In genomic region chr13:91346848-91347211, GRCh38 we compare ENCODE assay signal across 8 cellular contexts. TPM values are rescaled to one million over a fixed set of nuclear protein-coding genes. Genes with fewer than 3 reads are reported as not detected.
DNase-seq lines count a peak whose midpoint lies in the region; ATAC-seq, FAIRE-seq and TF ChIP-seq lines count a peak whose summit lies in the region.

No MANE protein-coding gene starts in this region.

- no peaks in the 10 kb centered on the region for H3K27me3 Mint-ChIP-seq in activated naive CD8-positive, alpha-beta T cell

- peaks cover 29% of the 10 kb centered on the region for H3K36me3 ChIP-seq in OCI-LY1 (ENCODE audit: insufficient read depth, low read length)
- H3K36me3 ChIP-seq in spleen: peaks cover 0 to 19% (median 14%) of the 10 kb centered on the region in 6 donors

- no peak for FAIRE-seq in A549 (lab: Jason Lieb, UNC)

- no peak for TF ChIP-seq POLR2A in A549 (IDR thresholded peaks at IDR 0.05; ENCODE audit: low read length)
- TF ChIP-seq POLR2A in spleen (IDR thresholded peaks at IDR 0.05): no peak

- H3K27ac Mint-ChIP-seq in activated naive CD8-positive, alpha-beta T cell: peak overlapping the region; percentile 99

- H3K4me1 Mint-ChIP-seq in activated naive CD8-positive, alpha-beta T cell (ENCODE audit: low read depth): peaks cover 51% of the 10 kb centered on the region

- H3K79me2 ChIP-seq in OCI-LY1 (ENCODE audit: insufficient read depth, low read length): peaks cover 29% of the 10 kb centered on the region

- H2AFZ ChIP-seq in OCI-LY1 (ENCODE audit: low read length): peak overlapping the region; percentile 90

- H3K9me3 Mint-ChIP-seq in activated naive CD8-positive, alpha-beta T cell (ENCODE audit: low read depth): no peaks in the 10 kb centered on the region

- H4K20me1 ChIP-seq in OCI-LY1 (ENCODE audit: insufficient read depth, low read length): peaks cover 12% of the 10 kb centered on the region

- intact Hi-C loops in spleen (cut with DNase I; ENCODE audit: low total_unique reads): no loop called here

- no peak for TF ChIP-seq EP300 in A549 (IDR thresholded peaks at IDR 0.05)

- TF ChIP-seq CTCF in A549 (IDR thresholded peaks at IDR 0.05) (no peak), OCI-LY1 (IDR thresholded peaks at IDR 0.05; ENCODE audit: low read length) (no peak), spleen (IDR thresholded peaks at IDR 0.05 in 8 of 11, conservative IDR thresholded peaks at IDR 0.05 in 3 of 11) (no peak)

- POLR2A ChIA-PET in A549 (lab: Yijun Ruan, JAX): no interaction called here

- no peaks in the 10 kb centered on the region for H3K9me2 ChIP-seq in OCI-LY1 (ENCODE audit: low read depth, low read length)

- H3F3A ChIP-seq in OCI-LY1 (ENCODE audit: insufficient read depth, low read length): peaks cover 6% of the 10 kb centered on the region; the same call in 1 of the 2 replicates

- H3K4me1 ChIP-seq in A549: peaks cover 17% of the 10 kb centered on the region
- H3K4me1 ChIP-seq in OCI-LY1 (ENCODE audit: insufficient read depth, low read length, severe bottlenecking): peaks cover 37% of the 10 kb centered on the region
- H3K4me1 ChIP-seq in spleen: peaks cover 17 to 39% (median 33%) of the 10 kb centered on the region in 6 donors

- peak overlapping the region; percentile 72 for H3K9ac ChIP-seq in OCI-LY1 (ENCODE audit: low read length)

- H3K4me3 Mint-ChIP-seq in activated naive CD8-positive, alpha-beta T cell: peak overlapping the region; percentile 95

- DNase-seq in A549 (ENCODE audit: low read depth in 1 of 2, low spot score in 1 of 2): peak in 1 of 2 experiments; percentile 18
- peak; percentile 73 for DNase-seq in spleen
- DNase-seq in NCI-H1436 treated with DMSO at 0.1 percent for 48 hours (lab: John Stamatoyannopoulos, UW): no peak

- peak overlapping the region; percentile 95 for H3K4me2 ChIP-seq in A549
- peak overlapping the region; percentile 89 for H3K4me2 ChIP-seq in OCI-LY1 (ENCODE audit: low read length)

- peak in 1 of 2 experiments; percentile 5; a peak in 2 of 6 replicates for ATAC-seq in A549
- peak; percentile 18 for ATAC-seq in GM18517 (IDR thresholded peaks at IDR 0.05; ENCODE audit: unreplicated experiment)
- ATAC-seq in HG02973 (IDR thresholded peaks at IDR 0.05; ENCODE audit: unreplicated experiment): peak; percentile 23

- no peaks in the 10 kb centered on the region for H3K9me3 ChIP-seq in A549
- H3K9me3 ChIP-seq in OCI-LY1 (ENCODE audit: low read length): no peaks in the 10 kb centered on the region
- no peaks in the 10 kb centered on the region for H3K9me3 ChIP-seq in spleen

- CTCF ChIA-PET in A549 (lab: Yijun Ruan, JAX): no interaction called here

- WGBS in A549 (ENCODE audit: missing lambda C conversion rate): 5% methylated on average over 9 of the region's 11 CpGs
- 0 to 1% (median 1%) methylated on average over 11 of the region's 11 CpGs for WGBS in spleen, 5 donors

- no peak for TF ChIP-seq RAD21 in A549 (conservative IDR thresholded peaks at IDR 0.05 in 1 of 2, IDR thresholded peaks at IDR 0.05 in 1 of 2)

- H3K4me3 ChIP-seq in A549: peak overlapping the region; percentile 97
- peak overlapping the region; percentile 99 for H3K4me3 ChIP-seq in OCI-LY1 (ENCODE audit: low read depth, low read length, poor library complexity, severe bottlenecking)
- peak overlapping the region; percentile 77 for H3K4me3 ChIP-seq in iPS-11a (ENCODE audit: low read depth, low read length)
- H3K4me3 ChIP-seq in spleen: peak overlapping the region; percentile 69 to 96 (median 80)

- H3K36me3 Mint-ChIP-seq in activated naive CD8-positive, alpha-beta T cell: peaks cover 24% of the 10 kb centered on the region

- peak overlapping the region; percentile 41 to 100; a peak in 3 of 6 replicates for H3K27ac ChIP-seq in A549
- H3K27ac ChIP-seq in OCI-LY1 (ENCODE audit: low read depth, low read length, poor library complexity, severe bottlenecking): peak overlapping the region; percentile 75
- peak overlapping the region; percentile 74 to 98 (median 97) for H3K27ac ChIP-seq in spleen

- H3K27me3 ChIP-seq in OCI-LY1 (ENCODE audit: insufficient read depth, low read length) (no peaks in the 10 kb centered on the region), spleen (replicated peaks in 1 of 7) (no peaks in the 10 kb centered on the region)

TF ChIP-seq in A549, 52 proteins besides CTCF, POLR2A, EP300 and RAD21:
- TF ChIP-seq RNF2 (IDR thresholded peaks at IDR 0.05; ENCODE audit: borderline replicate concordance, low read depth) (peak; percentile 98; the same call in 1 of the 2 replicates), CBX8 (IDR thresholded peaks at IDR 0.05) (peak; percentile 99), SMC3 (IDR thresholded peaks at IDR 0.05) (no peak), BCL3 (IDR thresholded peaks at IDR 0.05) (no peak), ZFP36 (IDR thresholded peaks at IDR 0.05; ENCODE audit: borderline replicate concordance, partially characterized antibody) (peak; percentile 44), FOXS1 (CRISPR knock-in tag; IDR thresholded peaks at IDR 0.05) (no peak), TFCP2L1 (CRISPR knock-in tag; IDR thresholded peaks at IDR 0.05) (no peak), RCOR1 (IDR thresholded peaks at IDR 0.05; ENCODE audit: low read depth, low read length) (no peak), KDM5A (IDR thresholded peaks at IDR 0.05) (no peak), KDM1A (IDR thresholded peaks at IDR 0.05; ENCODE audit: low read depth) (no peak), HEYL (CRISPR knock-in tag; IDR thresholded peaks at IDR 0.05) (no peak), MAFK (IDR thresholded peaks at IDR 0.05; ENCODE audit: partially characterized antibody) (no peak), NR3C1 (IDR thresholded peaks at IDR 0.05) (no peak), POLR2AphosphoS2 (conservative IDR thresholded peaks at IDR 0.05; ENCODE audit: low read length) (no peak)
- TF ChIP-seq, protein P1, sequence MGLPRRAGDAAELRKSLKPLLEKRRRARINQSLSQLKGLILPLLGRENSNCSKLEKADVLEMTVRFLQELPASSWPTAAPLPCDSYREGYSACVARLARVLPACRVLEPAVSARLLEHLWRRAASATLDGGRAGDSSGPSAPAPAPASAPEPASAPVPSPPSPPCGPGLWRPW (IDR thresholded peaks at IDR 0.05): no peak

RNA-seq across cellular contexts. Expression of gene MIR17HG, which starts 0.7 kb away (rescaled TPM):
- polyA plus RNA-seq in A549 (2011; rRNA removed) (5.5 and 7.3 TPM in 2 replicates), A549 (2017; fragmentation: RNase III; extraction: RNeasy Plus Mini Kit Qiagen cat#74134 plus additional on column Dnase treatment) (4.9 to 5.1 TPM (median 4.9 TPM) in 3 replicates), spleen (1 to 10 TPM; 3.7 to 6.1 (median 6.0) TPM)
- polyA plus RNA-seq in A549 (2012; cell fraction: cytosol; rRNA removed): 1.3 and 1.5 TPM in 2 replicates
- polyA plus RNA-seq in A549 (2012; cell fraction: nucleus; rRNA removed): 4.2 and 8.7 TPM in 2 replicates
- polyA minus RNA-seq in A549 (2011; rRNA and poly(A)+ RNA removed): 9.1 and 10.8 TPM in 2 replicates
- total RNA-seq in spleen: 10 to 100 TPM in 1 of 7 donors, 1 to 10 TPM in 6; 5.0 to 15.0 (median 7.1) TPM

RNA-seq across cellular contexts. Expression of gene GPC5, which starts 51.6 kb away (rescaled TPM):
- not detected in 2 replicates for polyA plus RNA-seq in A549 (2011; rRNA removed)
- not detected in 2 replicates for polyA plus RNA-seq in A549 (2012; cell fraction: cytosol; rRNA removed)
- polyA plus RNA-seq in A549 (2012; cell fraction: nucleus; rRNA removed): not detected in 2 replicates
- not detected in 3 replicates for polyA plus RNA-seq in A549 (2017; fragmentation: RNase III; extraction: RNeasy Plus Mini Kit Qiagen cat#74134 plus additional on column Dnase treatment)
- polyA minus RNA-seq in A549 (2011; rRNA and poly(A)+ RNA removed): not detected in 2 replicates
- total RNA-seq in spleen: under 1 TPM in 6 of 7 donors, not detected in 1; 0.17 to 0.83 (median 0.26) TPM
- under 1 TPM in 1 of 3 donors, not detected in 2; 0.04 TPM for polyA plus RNA-seq in spleen
